1 cellular context compared by ENCODE assay signal in the genomic region with DNA sequence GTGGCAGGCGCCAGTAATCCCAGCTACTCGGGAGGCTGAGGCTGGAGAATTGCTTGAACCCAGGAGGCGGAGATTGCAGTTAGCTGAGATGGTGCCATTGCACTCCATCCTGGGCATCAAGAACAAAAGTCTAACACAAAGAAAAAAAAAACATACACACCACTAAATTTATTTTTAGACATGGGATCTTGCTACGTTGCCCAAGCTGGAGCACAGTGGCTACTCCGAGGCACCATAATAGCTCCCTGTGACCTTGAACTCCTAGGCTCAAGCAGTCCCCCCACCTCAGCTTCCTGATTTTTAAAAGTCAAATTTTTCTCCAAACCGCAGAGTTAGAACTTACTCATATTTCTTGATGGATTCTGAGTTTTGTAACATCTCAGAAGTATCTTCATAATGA.
TF ChIP-seq lines count a peak whose summit lies in the region.

No MANE protein-coding gene starts in this region.

TF ChIP-seq in GM23338, 12 proteins besides CTCF, POLR2A, EP300 and RAD21 (continued from another document):
- TF ChIP-seq, protein P1, sequence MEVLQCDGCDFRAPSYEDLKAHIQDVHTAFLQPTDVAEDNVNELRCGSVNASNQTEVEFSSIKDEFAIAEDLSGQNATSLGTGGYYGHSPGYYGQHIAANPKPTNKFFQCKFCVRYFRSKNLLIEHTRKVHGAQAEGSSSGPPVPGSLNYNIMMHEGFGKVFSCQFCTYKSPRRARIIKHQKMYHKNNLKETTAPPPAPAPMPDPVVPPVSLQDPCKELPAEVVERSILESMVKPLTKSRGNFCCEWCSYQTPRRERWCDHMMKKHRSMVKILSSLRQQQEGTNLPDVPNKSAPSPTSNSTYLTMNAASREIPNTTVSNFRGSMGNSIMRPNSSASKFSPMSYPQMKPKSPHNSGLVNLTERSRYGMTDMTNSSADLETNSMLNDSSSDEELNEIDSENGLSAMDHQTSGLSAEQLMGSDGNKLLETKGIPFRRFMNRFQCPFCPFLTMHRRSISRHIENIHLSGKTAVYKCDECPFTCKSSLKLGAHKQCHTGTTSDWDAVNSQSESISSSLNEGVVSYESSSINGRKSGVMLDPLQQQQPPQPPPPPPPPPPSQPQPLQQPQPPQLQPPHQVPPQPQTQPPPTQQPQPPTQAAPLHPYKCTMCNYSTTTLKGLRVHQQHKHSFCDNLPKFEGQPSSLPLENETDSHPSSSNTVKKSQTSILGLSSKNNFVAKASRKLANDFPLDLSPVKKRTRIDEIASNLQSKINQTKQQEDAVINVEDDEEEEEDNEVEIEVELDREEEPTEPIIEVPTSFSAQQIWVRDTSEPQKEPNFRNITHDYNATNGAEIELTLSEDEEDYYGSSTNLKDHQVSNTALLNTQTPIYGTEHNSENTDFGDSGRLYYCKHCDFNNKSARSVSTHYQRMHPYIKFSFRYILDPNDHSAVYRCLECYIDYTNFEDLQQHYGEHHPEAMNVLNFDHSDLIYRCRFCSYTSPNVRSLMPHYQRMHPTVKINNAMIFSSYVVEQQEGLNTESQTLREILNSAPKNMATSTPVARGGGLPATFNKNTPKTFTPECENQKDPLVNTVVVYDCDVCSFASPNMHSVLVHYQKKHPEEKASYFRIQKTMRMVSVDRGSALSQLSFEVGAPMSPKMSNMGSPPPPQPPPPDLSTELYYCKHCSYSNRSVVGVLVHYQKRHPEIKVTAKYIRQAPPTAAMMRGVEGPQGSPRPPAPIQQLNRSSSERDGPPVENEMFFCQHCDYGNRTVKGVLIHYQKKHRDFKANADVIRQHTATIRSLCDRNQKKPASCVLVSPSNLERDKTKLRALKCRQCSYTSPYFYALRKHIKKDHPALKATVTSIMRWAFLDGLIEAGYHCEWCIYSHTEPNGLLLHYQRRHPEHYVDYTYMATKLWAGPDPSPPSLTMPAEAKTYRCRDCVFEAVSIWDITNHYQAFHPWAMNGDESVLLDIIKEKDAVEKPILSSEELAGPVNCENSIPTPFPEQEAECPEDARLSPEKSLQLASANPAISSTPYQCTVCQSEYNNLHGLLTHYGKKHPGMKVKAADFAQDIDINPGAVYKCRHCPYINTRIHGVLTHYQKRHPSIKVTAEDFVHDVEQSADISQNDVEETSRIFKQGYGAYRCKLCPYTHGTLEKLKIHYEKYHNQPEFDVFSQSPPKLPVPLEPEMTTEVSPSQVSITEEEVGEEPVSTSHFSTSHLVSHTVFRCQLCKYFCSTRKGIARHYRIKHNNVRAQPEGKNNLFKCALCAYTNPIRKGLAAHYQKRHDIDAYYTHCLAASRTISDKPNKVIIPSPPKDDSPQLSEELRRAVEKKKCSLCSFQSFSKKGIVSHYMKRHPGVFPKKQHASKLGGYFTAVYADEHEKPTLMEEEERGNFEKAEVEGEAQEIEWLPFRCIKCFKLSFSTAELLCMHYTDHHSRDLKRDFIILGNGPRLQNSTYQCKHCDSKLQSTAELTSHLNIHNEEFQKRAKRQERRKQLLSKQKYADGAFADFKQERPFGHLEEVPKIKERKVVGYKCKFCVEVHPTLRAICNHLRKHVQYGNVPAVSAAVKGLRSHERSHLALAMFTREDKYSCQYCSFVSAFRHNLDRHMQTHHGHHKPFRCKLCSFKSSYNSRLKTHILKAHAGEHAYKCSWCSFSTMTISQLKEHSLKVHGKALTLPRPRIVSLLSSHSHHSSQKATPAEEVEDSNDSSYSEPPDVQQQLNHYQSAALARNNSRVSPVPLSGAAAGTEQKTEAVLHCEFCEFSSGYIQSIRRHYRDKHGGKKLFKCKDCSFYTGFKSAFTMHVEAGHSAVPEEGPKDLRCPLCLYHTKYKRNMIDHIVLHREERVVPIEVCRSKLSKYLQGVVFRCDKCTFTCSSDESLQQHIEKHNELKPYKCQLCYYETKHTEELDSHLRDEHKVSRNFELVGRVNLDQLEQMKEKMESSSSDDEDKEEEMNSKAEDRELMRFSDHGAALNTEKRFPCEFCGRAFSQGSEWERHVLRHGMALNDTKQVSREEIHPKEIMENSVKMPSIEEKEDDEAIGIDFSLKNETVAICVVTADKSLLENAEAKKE (CRISPR knock-in tag; IDR thresholded peaks at IDR 0.05), result no peak
- no peak for TF ChIP-seq STAT1 (IDR thresholded peaks at IDR 0.05; ENCODE audit: unreplicated experiment)
- TF ChIP-seq ZNF331 (CRISPR knock-in tag; IDR thresholded peaks at IDR 0.05; ENCODE audit: low read depth), result no peak
- no peak for TF ChIP-seq CREB1 (CRISPR knock-in tag; IDR thresholded peaks at IDR 0.05; ENCODE audit: low read depth)
- TF ChIP-seq, protein P2, sequence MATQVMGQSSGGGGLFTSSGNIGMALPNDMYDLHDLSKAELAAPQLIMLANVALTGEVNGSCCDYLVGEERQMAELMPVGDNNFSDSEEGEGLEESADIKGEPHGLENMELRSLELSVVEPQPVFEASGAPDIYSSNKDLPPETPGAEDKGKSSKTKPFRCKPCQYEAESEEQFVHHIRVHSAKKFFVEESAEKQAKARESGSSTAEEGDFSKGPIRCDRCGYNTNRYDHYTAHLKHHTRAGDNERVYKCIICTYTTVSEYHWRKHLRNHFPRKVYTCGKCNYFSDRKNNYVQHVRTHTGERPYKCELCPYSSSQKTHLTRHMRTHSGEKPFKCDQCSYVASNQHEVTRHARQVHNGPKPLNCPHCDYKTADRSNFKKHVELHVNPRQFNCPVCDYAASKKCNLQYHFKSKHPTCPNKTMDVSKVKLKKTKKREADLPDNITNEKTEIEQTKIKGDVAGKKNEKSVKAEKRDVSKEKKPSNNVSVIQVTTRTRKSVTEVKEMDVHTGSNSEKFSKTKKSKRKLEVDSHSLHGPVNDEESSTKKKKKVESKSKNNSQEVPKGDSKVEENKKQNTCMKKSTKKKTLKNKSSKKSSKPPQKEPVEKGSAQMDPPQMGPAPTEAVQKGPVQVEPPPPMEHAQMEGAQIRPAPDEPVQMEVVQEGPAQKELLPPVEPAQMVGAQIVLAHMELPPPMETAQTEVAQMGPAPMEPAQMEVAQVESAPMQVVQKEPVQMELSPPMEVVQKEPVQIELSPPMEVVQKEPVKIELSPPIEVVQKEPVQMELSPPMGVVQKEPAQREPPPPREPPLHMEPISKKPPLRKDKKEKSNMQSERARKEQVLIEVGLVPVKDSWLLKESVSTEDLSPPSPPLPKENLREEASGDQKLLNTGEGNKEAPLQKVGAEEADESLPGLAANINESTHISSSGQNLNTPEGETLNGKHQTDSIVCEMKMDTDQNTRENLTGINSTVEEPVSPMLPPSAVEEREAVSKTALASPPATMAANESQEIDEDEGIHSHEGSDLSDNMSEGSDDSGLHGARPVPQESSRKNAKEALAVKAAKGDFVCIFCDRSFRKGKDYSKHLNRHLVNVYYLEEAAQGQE (IDR thresholded peaks at IDR 0.05; ENCODE audit: unreplicated experiment), result no peak
